Comparison of ENCODE assay signal across 17 cellular contexts in genomic region chr2:86219896-86220295, GRCh38.
"Had no signal": no experiment of that assay in that cellular context is flagged by ENCODE, and none has a peak within 500 bp of the region (broad histone marks: within the 10 kb centered on the region; RNA-seq: fewer than 3 reads in every experiment).

No MANE protein-coding gene starts in this region.

- DNase-seq: dermis blood vessel endothelial cell; effector CD4-positive, alpha-beta T cell; effector memory CD4-positive, alpha-beta T cell; foreskin keratinocyte; hippocampal formation; left cardiac atrium; left lung; left ventricle myocardium superior; lower lobe of right lung; mesendoderm; mucosa of descending colon had no signal

- H3K9me3 Mint-ChIP-seq: mesothelial cell of epicardium had no signal

- H3K36me3 Mint-ChIP-seq: mesothelial cell of epicardium had no signal

- H3K4me3 ChIP-seq: coronary artery, dorsolateral prefrontal cortex, esophagus muscularis mucosa, gastroesophageal sphincter, heart left ventricle, left lung, lower lobe of right lung, mucosa of descending colon had no signal

- H3K9me3 ChIP-seq: esophagus muscularis mucosa, gastroesophageal sphincter, heart left ventricle, left lung, lower lobe of right lung, mucosa of descending colon had no signal

- H3K36me3 ChIP-seq: gastroesophageal sphincter, left lung, lower lobe of right lung had no signal

- H3K27ac Mint-ChIP-seq: mesothelial cell of epicardium had no signal

- ATAC-seq: foreskin keratinocyte, gastroesophageal sphincter, heart left ventricle, left cardiac atrium, left lung, left ventricle myocardium superior, lower lobe of right lung, mucosa of descending colon had no signal

- H3K4me3 Mint-ChIP-seq: mesothelial cell of epicardium had no signal

- H3K27ac ChIP-seq: coronary artery, foreskin keratinocyte, heart left ventricle, left lung, lower lobe of right lung had no signal

- H3K27me3 ChIP-seq: dorsolateral prefrontal cortex, esophagus muscularis mucosa, foreskin keratinocyte, gastroesophageal sphincter, heart left ventricle had no signal
